In the genomic region with DNA sequence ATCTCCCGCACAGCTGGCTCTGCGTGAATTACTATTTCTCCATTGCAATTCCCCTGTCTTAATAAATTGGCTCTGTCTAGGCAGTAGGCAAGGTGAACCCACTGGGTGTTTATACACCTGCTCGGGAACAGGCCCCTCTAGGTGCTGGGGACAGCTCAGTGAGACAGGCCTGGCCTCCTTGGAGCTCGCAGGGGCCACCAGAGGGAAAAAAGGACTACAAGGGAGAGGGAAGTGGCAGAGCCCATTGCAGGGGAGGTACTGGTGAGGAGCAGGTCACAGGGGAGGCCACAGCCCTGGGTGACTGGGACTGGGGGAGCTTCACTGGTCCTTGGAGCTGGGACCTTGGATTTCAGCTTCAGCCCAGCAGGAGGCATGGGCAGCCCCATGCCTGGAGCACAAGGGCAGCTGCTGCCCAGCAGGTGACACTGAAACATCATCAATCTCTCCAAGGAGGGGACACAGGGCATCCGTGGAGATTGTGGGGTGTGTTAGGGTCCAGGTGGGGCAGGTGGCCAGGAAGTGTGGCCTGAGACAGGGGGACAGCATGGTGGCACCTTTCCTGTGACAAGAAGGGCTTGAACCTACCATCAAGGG, we compare ENCODE assay signal across 1 cellular context.
TF ChIP-seq lines count a peak whose summit lies in the region.

No MANE protein-coding gene starts in this region.

TF ChIP-seq in GM23338, 12 proteins besides CTCF, POLR2A, EP300 and RAD21 (continued from another document):
- no peak for TF ChIP-seq POLR2AphosphoS5 (IDR thresholded peaks at IDR 0.05; ENCODE audit: low read depth)
